ENCODE assay signal across 1 cellular context in genomic region chr10:57921140-57921539, GRCh38.
TF ChIP-seq lines count a peak whose summit lies in the region.

No MANE protein-coding gene starts in this region.

TF ChIP-seq in GM23338, 12 proteins besides CTCF, POLR2A, EP300 and RAD21 (continued from another document):
- TF ChIP-seq ZNF462 (CRISPR knock-in tag; IDR thresholded peaks at IDR 0.05) (no peak), EZH2 (IDR thresholded peaks at IDR 0.05; ENCODE audit: low read depth, unreplicated experiment) (no peak), ETS1 (IDR thresholded peaks at IDR 0.05) (no peak), CREB1 (CRISPR knock-in tag; IDR thresholded peaks at IDR 0.05; ENCODE audit: low read depth) (no peak), STAT1 (IDR thresholded peaks at IDR 0.05; ENCODE audit: unreplicated experiment) (no peak), NANOG (IDR thresholded peaks at IDR 0.05; ENCODE audit: borderline replicate concordance) (no peak)
